9 cellular contexts compared by ENCODE assay signal in genomic region chr17:19727466-19728113, GRCh38. TPM values are rescaled to one million over a fixed set of nuclear protein-coding genes. Genes with fewer than 3 reads are reported as not detected.
A peak's percentile ranks its signal among the peaks of the same experiment; 100 is the strongest.
DNase-seq lines count a peak whose midpoint lies in the region; ATAC-seq and TF ChIP-seq lines count a peak whose summit lies in the region.
"Had no signal": no experiment of that assay in that cellular context is flagged by ENCODE, and none has a peak within 500 bp of the region (broad histone marks: within the 10 kb centered on the region; RNA-seq: fewer than 3 reads in every experiment).

No MANE protein-coding gene starts in this region.

- H3K4me1 Mint-ChIP-seq in endodermal cell, result no peaks in the 10 kb centered on the region

- H4K20me1 ChIP-seq in PC-3 (ENCODE audit: low read length) (no peaks in the 10 kb centered on the region), fibroblast of lung (ENCODE audit: control insufficient read depth, extremely low read depth, insufficient read depth, low read length) (no peaks in the 10 kb centered on the region)

- H3K4me2 ChIP-seq in PC-3 (ENCODE audit: low read length), result no peak overlapping the region
- H3K4me2 ChIP-seq in fibroblast of lung (ENCODE audit: extremely low read depth, insufficient read depth, low read length), result no peak overlapping the region

- H3K36me3 Mint-ChIP-seq in endodermal cell (ENCODE audit: low read depth), result no peaks in the 10 kb centered on the region

- 89 to 100% methylated on average over 2 to 4 of the region's 4 CpGs for WGBS in endodermal cell (ENCODE audit: insufficient coverage in 1 of 2, insufficient read length in 1 of 2), 2 experiments

- ATAC-seq in PC-3 (peak; percentile 20; the same call in 1 of the 2 replicates), HG02759 (IDR thresholded peaks at IDR 0.05; ENCODE audit: unreplicated experiment) (no peak), HG03280 (IDR thresholded peaks at IDR 0.05; ENCODE audit: unreplicated experiment) (no peak)

- H3K9me3 ChIP-seq in PC-3 (ENCODE audit: low read length) (no peaks in the 10 kb centered on the region), fibroblast of lung (ENCODE audit: control insufficient read depth, insufficient read depth, low read depth, low read length) (no peaks in the 10 kb centered on the region), endodermal cell (ENCODE audit: control insufficient read depth, low read length) (no peaks in the 10 kb centered on the region)

- CTCF ChIA-PET in PC-3 (lab: Charles Lee), result no interaction called here

- H3K4me3 ChIP-seq in PC-3 (ENCODE audit: low read length) (no peak overlapping the region), fibroblast of lung (replicated peaks in 1 of 4; ENCODE audit: control extremely low read depth in 1 of 4, insufficient read depth in 1 of 4, low read depth in 3 of 4, low read length in 4 of 4) (no peak overlapping the region), endodermal cell (ENCODE audit: low read length) (no peak overlapping the region)

- H3F3A ChIP-seq in PC-3 (ENCODE audit: low read length, unreplicated experiment), result no peaks in the 10 kb centered on the region

- H3K27ac ChIP-seq in PC-3 (ENCODE audit: low read length) (no peak overlapping the region), fibroblast of lung (ENCODE audit: insufficient read depth, low read length) (peak overlapping the region; percentile 17), endodermal cell (ENCODE audit: low read depth, low read length) (no peak overlapping the region)

- no peaks in the 10 kb centered on the region for H3K27me3 Mint-ChIP-seq in endodermal cell (ENCODE audit: insufficient read depth)

- POLR2A ChIA-PET in PC-3 (lab: Charles Lee; ENCODE audit: unreplicated experiment), result no interaction called here

- BruUV-seq in PC-3 (replicated peaks; lab: Mats Ljungman, UMichigan), result no TSS peak

- H3K36me3 ChIP-seq in PC-3 (ENCODE audit: low read depth, low read length) (no peaks in the 10 kb centered on the region), fibroblast of lung (ENCODE audit: control insufficient read depth, insufficient read depth, low read length) (no peaks in the 10 kb centered on the region), endodermal cell (ENCODE audit: control insufficient read depth, insufficient read depth, low read length) (no peaks in the 10 kb centered on the region)

- H3K9ac ChIP-seq in PC-3 (ENCODE audit: low read length) (no peak overlapping the region), fibroblast of lung (ENCODE audit: insufficient read depth, low read length) (no peak overlapping the region), endodermal cell (ENCODE audit: extremely low read depth, low read length, poor library complexity, severe bottlenecking) (no peak overlapping the region)

- peak; percentile 86 for DNase-seq in AG09319 (ENCODE audit: extremely low read depth, low read depth)
- DNase-seq in PC-3, result no peak
- peak; percentile 40 to 87 for DNase-seq in fibroblast of lung (ENCODE audit: low read depth in 2 of 2)
- peak; percentile 76 for DNase-seq in occipital lobe (lab: John Stamatoyannopoulos, UW)
- DNase-seq in HuH-7.5 (ENCODE audit: low spot score), result no peak
- DNase-seq in endodermal cell, result no peak
- DNase-seq: activated CD4-positive, alpha-beta T cell treated with anti-CD3 and anti-CD28 coated beads, Interleukin-2, amount 50 U/mL, for 48 hours had no signal

- intact Hi-C loops in PC-3 (cut with micrococcal nuclease), result no loop called here

- H3K79me2 ChIP-seq in PC-3 (ENCODE audit: low read length), result no peaks in the 10 kb centered on the region
- H3K79me2 ChIP-seq in fibroblast of lung (ENCODE audit: control insufficient read depth, insufficient read depth, low read length), result no peaks in the 10 kb centered on the region

- H2AFZ ChIP-seq in PC-3 (ENCODE audit: low read length), result 0 out of 2 replicates have a peak overlapping the region, but pooled peaks have one; percentile 10
- H2AFZ ChIP-seq in fibroblast of lung (ENCODE audit: low read length), result no peak overlapping the region

- TF ChIP-seq CTCF in AG09319 (IDR thresholded peaks at IDR 0.05; ENCODE audit: low read depth, low read length), result no peak
- no peak for TF ChIP-seq CTCF in PC-3 (conservative IDR thresholded peaks at IDR 0.05; ENCODE audit: low read depth, low read length)
- no peak for TF ChIP-seq CTCF in fibroblast of lung (conservative IDR thresholded peaks at IDR 0.05 in 1 of 2, IDR thresholded peaks at IDR 0.05 in 1 of 2; ENCODE audit: low read depth in 1 of 2, low read length in 2 of 2)
- TF ChIP-seq CTCF in endodermal cell (conservative IDR thresholded peaks at IDR 0.05), result no peak

- H3K4me1 ChIP-seq in PC-3 (ENCODE audit: insufficient read depth, low read length) (peaks cover 15% of the 10 kb centered on the region), fibroblast of lung (ENCODE audit: control insufficient read depth, extremely low read depth, insufficient read depth, low read length) (peaks cover 9% of the 10 kb centered on the region), endodermal cell (ENCODE audit: control insufficient read depth, insufficient read depth, low read length) (no peaks in the 10 kb centered on the region)

- H3K4me3 Mint-ChIP-seq in endodermal cell, result no peak overlapping the region

- H3K27me3 ChIP-seq in PC-3 (ENCODE audit: low read length), result no peaks in the 10 kb centered on the region
- no peaks in the 10 kb centered on the region for H3K27me3 ChIP-seq in fibroblast of lung (ENCODE audit: control insufficient read depth, insufficient read depth, low read length)
- no peaks in the 10 kb centered on the region for H3K27me3 ChIP-seq in endodermal cell (ENCODE audit: control insufficient read depth, insufficient read depth, low read length, poor library complexity, severe bottlenecking)

- H3K27ac Mint-ChIP-seq in endodermal cell, result no peak overlapping the region

- no peaks in the 10 kb centered on the region for H3K9me3 Mint-ChIP-seq in endodermal cell

- H3K9me2 ChIP-seq in PC-3 (replicated peaks; ENCODE audit: low read length), result no peaks in the 10 kb centered on the region

RNA-seq across cellular contexts. Expression of gene SLC47A2, which starts 11.2 kb away (rescaled TPM):
- total RNA-seq in PC-3 (2014; rRNA removed) (0.17 TPM in 1 of 2 replicates, not detected in the other), fibroblast of lung (not detected in 2 replicates), occipital lobe (1.9 TPM), endodermal cell (not detected)
- not detected in 2 replicates for polyA plus RNA-seq in fibroblast of lung
- not detected in 2 replicates for polyA plus RNA-seq in fibroblast of lung (2012)
- not detected in 2 replicates for polyA minus RNA-seq in fibroblast of lung (ENCODE audit: low replicate concordance)
- not detected for polyA plus RNA-seq in endodermal cell (2013, experiment 1 of 2)
- not detected for polyA plus RNA-seq in endodermal cell (2013, experiment 2 of 2)

RNA-seq across cellular contexts. Expression of gene ALDH3A1, which starts 20.5 kb away (rescaled TPM):
- total RNA-seq in PC-3 (2014; rRNA removed), result 27.9 and 30.1 TPM in 2 replicates
- under 0.01 and 0.17 TPM in 2 replicates for total RNA-seq in fibroblast of lung
- 0.12 and 1.0 TPM in 2 replicates for polyA plus RNA-seq in fibroblast of lung
- 0.22 and 2.0 TPM in 2 replicates for polyA plus RNA-seq in fibroblast of lung (2012)
- 0.33 and 2.6 TPM in 2 replicates for polyA minus RNA-seq in fibroblast of lung (ENCODE audit: low replicate concordance)
- total RNA-seq in occipital lobe, result 0.31 TPM
- under 1 TPM; 0.42 to 0.44 TPM for total RNA-seq in endodermal cell
- polyA plus RNA-seq in endodermal cell (2013, experiment 1 of 2), result 0.14 TPM
- polyA plus RNA-seq in endodermal cell (2013, experiment 2 of 2), result 0.79 TPM

Comparison
In these comparisons a context has a peak if more than half of its experiments do, and no peak if none do; other contexts are left out.
1. DNase-seq: peak in AG09319 (single experiment), fibroblast of lung (2 of 2) and occipital lobe (single experiment); none in PC-3 (single experiment), HuH-7.5 (single experiment) and endodermal cell (single experiment).
2. RNA of gene ALDH3A1, which starts 20.5 kb away (total RNA-seq): 27.9 to 30.1 TPM in PC-3; 0.42 to 0.44 TPM in endodermal cell, 0.31 TPM in occipital lobe (single experiment) and under 0.01 to 0.17 TPM in fibroblast of lung; every median in the first group is over 10 times any median in the second.